In the genomic region with DNA sequence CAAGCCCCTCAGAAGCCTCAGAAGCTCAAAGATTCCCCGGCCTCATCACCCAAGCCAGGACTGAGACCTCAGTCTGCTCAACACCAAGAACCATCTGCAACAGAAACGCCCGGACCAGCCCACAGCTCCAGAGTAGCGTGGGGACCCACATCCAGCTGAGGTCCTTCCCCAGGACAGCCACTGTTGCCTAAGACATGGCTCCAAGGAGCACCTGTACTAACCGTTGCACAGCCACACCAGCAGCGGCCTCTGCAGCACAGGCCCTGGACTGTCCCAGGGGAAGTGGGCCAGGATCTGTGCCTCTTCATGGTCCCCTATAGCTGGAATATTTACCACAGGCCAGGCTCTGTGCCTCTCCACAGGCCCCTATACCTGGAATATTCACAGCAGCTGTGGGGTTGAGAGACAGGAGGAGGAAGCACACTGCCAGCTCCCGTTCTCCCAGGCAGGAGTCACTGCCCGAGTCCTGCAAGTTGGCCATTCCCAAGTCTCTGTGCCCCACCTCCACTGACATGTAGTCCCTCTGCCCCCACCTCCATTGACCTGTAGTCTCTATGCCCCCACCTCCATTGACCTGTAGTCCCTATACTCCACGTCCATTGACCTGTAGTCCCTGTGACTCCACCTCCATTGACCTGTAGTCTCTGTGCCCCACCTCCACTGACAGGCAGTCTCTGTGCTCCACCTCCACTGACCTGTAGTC, we compare ENCODE assay signal across 18 cellular contexts. TPM values are rescaled to one million over a fixed set of nuclear protein-coding genes. Genes with fewer than 3 reads are reported as not detected.
DNase-seq lines count a peak whose midpoint lies in the region; ATAC-seq and TF ChIP-seq lines count a peak whose summit lies in the region.
"Had no signal": no experiment of that assay in that cellular context is flagged by ENCODE, and none has a peak within 500 bp of the region (broad histone marks: within the 10 kb centered on the region; RNA-seq: fewer than 3 reads in every experiment).

No MANE protein-coding gene starts in this region.

- peaks cover 0 to 2% of the 10 kb centered on the region in 2 donors for H3K4me1 Mint-ChIP-seq in natural killer cell treated with Interleukin-12 subunit alpha and Interleukin-12 subunit beta and Interleukin-15 and Interleukin-18, amount 100 ng/mL, for 72 hours (ENCODE audit: low read depth in 2 of 2)
- no peaks in the 10 kb centered on the region for H3K4me1 Mint-ChIP-seq in natural killer cell
- no peaks in the 10 kb centered on the region for H3K4me1 Mint-ChIP-seq in stimulated activated memory B cell treated with anti-CD40 and anti-IgM and Interleukin-4, amounts not matched to agents 10 μg/mL and 1 μg/mL and 100 μg/mL, for 72 hours
- H3K4me1 Mint-ChIP-seq: CD4-positive, CD25-positive, alpha-beta regulatory T cell; IgD-negative memory B cell had no signal

- H3K4me3 ChIP-seq in Panc1 (ENCODE audit: low read depth in 2 of 2, low read length in 2 of 2): no peak overlapping the region
- H3K4me3 ChIP-seq: BLaER1, HAP-1 had no signal

- H3K27me3 ChIP-seq in Panc1 (ENCODE audit: control insufficient read depth, insufficient read depth, low read length): no peaks in the 10 kb centered on the region
- H3K27me3 ChIP-seq: BLaER1 had no signal

- no peaks in the 10 kb centered on the region for H3K36me3 ChIP-seq in Panc1 (ENCODE audit: control insufficient read depth, insufficient read depth, low read length)
- H3K36me3 ChIP-seq: HAP-1 had no signal

- TF ChIP-seq CTCF in natural killer cell (IDR thresholded peaks at IDR 0.05) (no peak), Panc1 (IDR thresholded peaks at IDR 0.05) (no peak)

- no peak overlapping the region for H3K4me3 Mint-ChIP-seq in natural killer cell treated with Interleukin-12 subunit alpha and Interleukin-12 subunit beta and Interleukin-15 and Interleukin-18, amount 100 ng/mL, for 72 hours
- no peak overlapping the region for H3K4me3 Mint-ChIP-seq in natural killer cell
- H3K4me3 Mint-ChIP-seq in stimulated activated memory B cell treated with anti-CD40 and anti-IgM and Interleukin-4, amounts not matched to agents 10 μg/mL and 1 μg/mL and 100 μg/mL, for 72 hours: no peak overlapping the region
- H3K4me3 Mint-ChIP-seq: CD4-positive, CD25-positive, alpha-beta regulatory T cell; HFFc6; IgD-negative memory B cell had no signal

- POLR2A ChIA-PET in Panc1 (lab: Charles Lee): interaction anchor here (0.6 kb wide), 1 partner anchor 399 kb away, joined by 5 read pairs; no protein-coding TSS in a partner anchor

- no peak for DNase-seq in natural killer cell treated with Interleukin-12 subunit alpha and Interleukin-12 subunit beta and Interleukin-15 and Interleukin-18, amount 100 ng/mL, for 72 hours (ENCODE audit: low spot score)
- DNase-seq in natural killer cell (no peak), Panc1 (ENCODE audit: low read depth, low spot score) (no peak), left lobe of liver (ENCODE audit: low spot score) (no peak), NOMO-1 treated with dmso at 0.1 percent for 144 hours (lab: John Stamatoyannopoulos, UW; ENCODE audit: unreplicated experiment) (no peak), SKM-1 (lab: John Stamatoyannopoulos, UW; ENCODE audit: unreplicated experiment) (no peak), GF-D8 (lab: John Stamatoyannopoulos, UW) (no peak)
- DNase-seq: COR-L47, DMS153, DMS79 treated with DMSO at 0.1 percent for 48 hours, EL, GOT3, HFFc6 had no signal

- in situ Hi-C loops in Panc1 (cut with HindIII; ENCODE audit: low pct_unique_long_range_greater_than_20kb, low sequenced_read_pairs): no loop called here

- H3K27ac ChIP-seq in Panc1 (ENCODE audit: low read length): no peak overlapping the region
- H3K27ac ChIP-seq: BLaER1 had no signal

- H3K4me1 ChIP-seq in Panc1 (ENCODE audit: control insufficient read depth, insufficient read depth, low read length): no peaks in the 10 kb centered on the region
- H3K4me1 ChIP-seq: HAP-1 had no signal

- ATAC-seq in natural killer cell treated with Interleukin-12 subunit alpha and Interleukin-12 subunit beta and Interleukin-15 and Interleukin-18, amount 100 ng/mL, for 72 hours: peak; percentile 37 to 43
- ATAC-seq in natural killer cell (no peak), Panc1 (peak; percentile 37; the same call in 1 of the 2 replicates), left lobe of liver (peak; percentile 16)
- ATAC-seq in stimulated activated memory B cell treated with anti-CD40 and anti-IgM and Interleukin-4, amounts not matched to agents 10 μg/mL and 1 μg/mL and 100 μg/mL, for 72 hours: peak; percentile 6

- peaks cover 11% of the 10 kb centered on the region for H3K36me3 Mint-ChIP-seq in natural killer cell treated with Interleukin-12 subunit alpha and Interleukin-12 subunit beta and Interleukin-15 and Interleukin-18, amount 100 ng/mL, for 72 hours
- H3K36me3 Mint-ChIP-seq in natural killer cell: peaks cover 7% of the 10 kb centered on the region
- H3K36me3 Mint-ChIP-seq in stimulated activated memory B cell treated with anti-CD40 and anti-IgM and Interleukin-4, amounts not matched to agents 10 μg/mL and 1 μg/mL and 100 μg/mL, for 72 hours: no peaks in the 10 kb centered on the region
- H3K36me3 Mint-ChIP-seq: IgD-negative memory B cell had no signal

- H3K9me3 Mint-ChIP-seq in natural killer cell treated with Interleukin-12 subunit alpha and Interleukin-12 subunit beta and Interleukin-15 and Interleukin-18, amount 100 ng/mL, for 72 hours: peaks cover 5% of the 10 kb centered on the region
- peaks cover 0 to 14% of the 10 kb centered on the region in 2 donors for H3K9me3 Mint-ChIP-seq in natural killer cell
- peaks cover 14% of the 10 kb centered on the region for H3K9me3 Mint-ChIP-seq in stimulated activated memory B cell treated with anti-CD40 and anti-IgM and Interleukin-4, amounts not matched to agents 10 μg/mL and 1 μg/mL and 100 μg/mL, for 72 hours
- H3K9me3 Mint-ChIP-seq: IgD-negative memory B cell had no signal

- H3K27me3 Mint-ChIP-seq in natural killer cell treated with Interleukin-12 subunit alpha and Interleukin-12 subunit beta and Interleukin-15 and Interleukin-18, amount 100 ng/mL, for 72 hours: no peaks in the 10 kb centered on the region
- no peaks in the 10 kb centered on the region for H3K27me3 Mint-ChIP-seq in natural killer cell (ENCODE audit: low read depth in 2 of 2)
- no peaks in the 10 kb centered on the region for H3K27me3 Mint-ChIP-seq in stimulated activated memory B cell treated with anti-CD40 and anti-IgM and Interleukin-4, amounts not matched to agents 10 μg/mL and 1 μg/mL and 100 μg/mL, for 72 hours
- H3K27me3 Mint-ChIP-seq: CD4-positive, CD25-positive, alpha-beta regulatory T cell; IgD-negative memory B cell had no signal

- intact Hi-C loops in natural killer cell (cut with micrococcal nuclease): no loop called here
- intact Hi-C loops in Panc1 (cut with micrococcal nuclease; ENCODE audit: unreplicated experiment): no loop called here

- no TSS peak for BruUV-seq in Panc1 (replicated peaks; lab: Mats Ljungman, UMichigan)

- CTCF ChIA-PET in Panc1 (lab: Charles Lee): interaction anchor here (0.6 kb wide), 1 partner anchor 165 kb away, joined by 4 read pairs; no protein-coding TSS in a partner anchor

- H3K9me3 ChIP-seq in Panc1 (ENCODE audit: control insufficient read depth, insufficient read depth, low read depth, low read length): no peaks in the 10 kb centered on the region
- H3K9me3 ChIP-seq: HAP-1 had no signal

- H3K27ac Mint-ChIP-seq in natural killer cell treated with Interleukin-12 subunit alpha and Interleukin-12 subunit beta and Interleukin-15 and Interleukin-18, amount 100 ng/mL, for 72 hours: no peak overlapping the region
- no peak overlapping the region for H3K27ac Mint-ChIP-seq in natural killer cell
- no peak overlapping the region for H3K27ac Mint-ChIP-seq in stimulated activated memory B cell treated with anti-CD40 and anti-IgM and Interleukin-4, amounts not matched to agents 10 μg/mL and 1 μg/mL and 100 μg/mL, for 72 hours
- H3K27ac Mint-ChIP-seq: CD4-positive, CD25-positive, alpha-beta regulatory T cell; HFFc6; IgD-negative memory B cell had no signal

RNA-seq across cellular contexts. Expression of gene RPH3AL, which starts 38.5 kb away (rescaled TPM):
- total RNA-seq in natural killer cell treated with Interleukin-12 subunit alpha and Interleukin-12 subunit beta and Interleukin-15 and Interleukin-18, amount 100 ng/mL, for 72 hours: 1 to 10 TPM; 2.6 to 6.8 TPM
- total RNA-seq in natural killer cell (1 to 10 TPM; 7.2 to 9.9 (median 7.9) TPM), Panc1 (2021; ENCODE audit: unreplicated experiment) (2.2 TPM), left lobe of liver (87.4 TPM)
- polyA plus RNA-seq in Panc1 (2012; ENCODE audit: insufficient read length): 2.9 TPM

Comparison
In these comparisons a context has a peak if more than half of its experiments do, and no peak if none do; other contexts are left out.
1. ATAC-seq: peak in natural killer cell treated with Interleukin-12 subunit alpha and Interleukin-12 subunit beta and Interleukin-15 and Interleukin-18, amount 100 ng/mL, for 72 hours (2 of 2), Panc1 (single experiment), left lobe of liver (single experiment) and stimulated activated memory B cell treated with anti-CD40 and anti-IgM and Interleukin-4, amounts not matched to agents 10 μg/mL and 1 μg/mL and 100 μg/mL, for 72 hours (single experiment); none in natural killer cell (0 of 3).